ENCODE assay signal across 14 cellular contexts in genomic region chr17:45115871-45116270, GRCh38. TPM values are rescaled to one million over a fixed set of nuclear protein-coding genes. Genes with fewer than 3 reads are reported as not detected.
DNase-seq lines count a peak whose midpoint lies in the region; ATAC-seq and TF ChIP-seq lines count a peak whose summit lies in the region.
"Had no signal": no experiment of that assay in that cellular context is flagged by ENCODE, and none has a peak within 500 bp of the region (broad histone marks: within the 10 kb centered on the region; RNA-seq: fewer than 3 reads in every experiment).

No MANE protein-coding gene starts in this region.

- peaks cover 8% of the 10 kb centered on the region for H4K20me1 ChIP-seq in BLaER1

- ATAC-seq in body of pancreas, result no peak
- ATAC-seq in HG02571 (IDR thresholded peaks at IDR 0.05; ENCODE audit: unreplicated experiment), result no peak
- ATAC-seq: HCT116 had no signal

- in situ Hi-C loops in astrocyte of the spinal cord (cut with HindIII; ENCODE audit: low sequenced_read_pairs), result no loop called here

- POLR2A ChIA-PET in A673 (lab: Charles Lee; ENCODE audit: low non-redundant PET), result no interaction called here

- no peak for TF ChIP-seq CTCF in astrocyte of the spinal cord (IDR thresholded peaks at IDR 0.05; ENCODE audit: low read depth, low read length)
- TF ChIP-seq CTCF in A673 (conservative IDR thresholded peaks at IDR 0.05; ENCODE audit: low read depth, low read length), result no peak
- TF ChIP-seq CTCF in body of pancreas (IDR thresholded peaks at IDR 0.05), result no peak

- H3K27ac ChIP-seq in BLaER1 (no peak overlapping the region), A673 (ENCODE audit: low read depth, low read length, poor library complexity, severe bottlenecking) (no peak overlapping the region), body of pancreas (no peak overlapping the region)
- H3K27ac ChIP-seq: C4-2B had no signal

- intact Hi-C loops in A673 (cut with micrococcal nuclease; ENCODE audit: unreplicated experiment) (no loop called here), body of pancreas (cut with DNase I) (no loop called here)

- WGBS in body of pancreas, 2 donors, result 73 to 81% methylated on average over 11 of the region's 11 CpGs

- H3K4me1 ChIP-seq in BLaER1 (peaks cover 70% of the 10 kb centered on the region), A673 (ENCODE audit: insufficient read depth, low read length, poor library complexity, severe bottlenecking) (no peaks in the 10 kb centered on the region), body of pancreas (no peaks in the 10 kb centered on the region)

- DNase-seq in NCI-H460 (ENCODE audit: extremely low read depth, low read depth), result peak; percentile 92
- DNase-seq in astrocyte of the spinal cord (ENCODE audit: low read depth, low spot score), result peak; percentile 22
- peak; percentile 30 for DNase-seq in left kidney (ENCODE audit: low read depth, low spot score)
- no peak for DNase-seq in kidney glomerular epithelial cell (lab: John Stamatoyannopoulos, UW)
- DNase-seq in A673 (ENCODE audit: low spot score), result no peak
- DNase-seq in body of pancreas, result no peak
- DNase-seq: 8988T, NCI-H1092, NCI-H2227 treated with DMSO at 0.1 percent for 48 hours, NCI-H526 had no signal

- H3K27me3 ChIP-seq in BLaER1, result no peaks in the 10 kb centered on the region
- no peaks in the 10 kb centered on the region for H3K27me3 ChIP-seq in A673 (replicated peaks; ENCODE audit: insufficient read depth, low read depth, low read length, poor library complexity)
- no peaks in the 10 kb centered on the region for H3K27me3 ChIP-seq in body of pancreas

- CTCF ChIA-PET in A673 (lab: Charles Lee), result no interaction called here

- no peak overlapping the region for H3K9ac ChIP-seq in BLaER1

- TF ChIP-seq POLR2A in body of pancreas (IDR thresholded peaks at IDR 0.05), result no peak

- H3K4me3 ChIP-seq in BLaER1, result no peak overlapping the region
- no peak overlapping the region for H3K4me3 ChIP-seq in astrocyte of the spinal cord (ENCODE audit: low read depth, low read length)
- H3K4me3 ChIP-seq in A673 (ENCODE audit: low read depth, low read length, poor library complexity, severe bottlenecking), result no peak overlapping the region
- H3K4me3 ChIP-seq in body of pancreas, result no peak overlapping the region

- H3K4me2 ChIP-seq in BLaER1, result peak overlapping the region; percentile 28

- H3K36me3 ChIP-seq in BLaER1 (no peaks in the 10 kb centered on the region), A673 (ENCODE audit: insufficient read depth, low read length, poor library complexity, severe bottlenecking) (no peaks in the 10 kb centered on the region), body of pancreas (replicated peaks in 1 of 2; ENCODE audit: insufficient read depth in 1 of 2, low read depth in 2 of 2) (no peaks in the 10 kb centered on the region)

- BruUV-seq in A673 (replicated peaks; lab: Mats Ljungman, UMichigan), result no TSS peak

- H3K9me3 ChIP-seq in BLaER1 (no peaks in the 10 kb centered on the region), A673 (ENCODE audit: low read depth, low read length, poor library complexity, severe bottlenecking) (no peaks in the 10 kb centered on the region), body of pancreas (no peaks in the 10 kb centered on the region)

RNA-seq across cellular contexts. Expression of gene PLCD3, which starts 16.4 kb away (rescaled TPM):
- 92.9 and 99.6 TPM in 2 replicates for total RNA-seq in NCI-H460 (2014; rRNA removed; shearing (Covaris generic))
- 78.6 and 108 TPM in 2 replicates for polyA plus RNA-seq in NCI-H460 (2014; cell fraction: nucleus; rRNA removed)
- total RNA-seq in A673 (2021) (12.0 and 18.5 TPM in 2 replicates), body of pancreas (10 to 100 TPM in 1 of 2 donors, 1 to 10 TPM in 1; 5.4 to 23.4 TPM)

RNA-seq across cellular contexts. Expression of gene ACBD4, which starts 19.6 kb away (rescaled TPM):
- 12.0 and 12.3 TPM in 2 replicates for total RNA-seq in NCI-H460 (2014; rRNA removed; shearing (Covaris generic))
- 42.4 and 51.4 TPM in 2 replicates for polyA plus RNA-seq in NCI-H460 (2014; cell fraction: nucleus; rRNA removed)
- total RNA-seq in A673 (2021) (1.4 and 4.2 TPM in 2 replicates), body of pancreas (10 to 100 TPM; 20.8 to 21.1 TPM)

RNA-seq across cellular contexts. Expression of gene HEXIM1, which starts 32.4 kb away (rescaled TPM):
- 11.5 and 19.0 TPM in 2 replicates for total RNA-seq in NCI-H460 (2014; rRNA removed; shearing (Covaris generic))
- polyA plus RNA-seq in NCI-H460 (2014; cell fraction: nucleus; rRNA removed), result 5.2 and 7.5 TPM in 2 replicates
- total RNA-seq in A673 (2021) (21.2 and 22.1 TPM in 2 replicates), body of pancreas (10 to 100 TPM; 13.8 to 15.3 TPM)

RNA-seq across cellular contexts. Expression of gene HEXIM2, which starts 45.8 kb away (rescaled TPM):
- total RNA-seq in NCI-H460 (2014; rRNA removed; shearing (Covaris generic)), result 4.0 and 6.4 TPM in 2 replicates
- polyA plus RNA-seq in NCI-H460 (2014; cell fraction: nucleus; rRNA removed), result 9.2 and 9.3 TPM in 2 replicates
- total RNA-seq in A673 (2021) (4.6 and 4.8 TPM in 2 replicates), body of pancreas (10 to 100 TPM in 1 of 2 donors, 1 to 10 TPM in 1; 5.9 to 10.1 TPM)

RNA-seq across cellular contexts. Expression of gene NMT1, which starts 54.8 kb away (rescaled TPM):
- total RNA-seq in NCI-H460 (2014; rRNA removed; shearing (Covaris generic)), result 88.9 and 561 TPM in 2 replicates
- polyA plus RNA-seq in NCI-H460 (2014; cell fraction: nucleus; rRNA removed), result 66.9 and 86.9 TPM in 2 replicates
- total RNA-seq in A673 (2021) (108 and 118 TPM in 2 replicates), body of pancreas (10 to 100 TPM; 26.5 to 33.9 TPM)

Comparison
In these comparisons a context has a peak if more than half of its experiments do, and no peak if none do; other contexts are left out.
1. DNase-seq: peak in NCI-H460 (single experiment), astrocyte of the spinal cord (single experiment) and left kidney (single experiment); none in kidney glomerular epithelial cell (single experiment), A673 (single experiment) and body of pancreas (0 of 4).